ENCODE assay signal across 23 cellular contexts in genomic region chr16:16817203-16817602, GRCh38.
"Had no signal": no experiment of that assay in that cellular context is flagged by ENCODE, and none has a peak within 500 bp of the region (broad histone marks: within the 10 kb centered on the region; RNA-seq: fewer than 3 reads in every experiment).

No MANE protein-coding gene starts in this region.

- H3K27ac Mint-ChIP-seq: endodermal cell, nephron had no signal

- ATAC-seq: left lung; stimulated activated naive CD8-positive, alpha-beta T cell treated with anti-CD3 and anti-CD28 coated beads, Interleukin-15, Interleukin-2, amounts not matched to agents 100 U/mL and 50 U/mL, for 24 hours had no signal

- H3K9me3 ChIP-seq: colonic mucosa had no signal

- H3K4me3 ChIP-seq: colonic mucosa, heart left ventricle, left lung, lung, psoas muscle, tibial artery, upper lobe of left lung had no signal

- H3K36me3 ChIP-seq: colonic mucosa, heart left ventricle, left lung, tibial artery, upper lobe of left lung had no signal

- H3K4me3 Mint-ChIP-seq: endodermal cell, naive B cell, nephron had no signal

- H3K27me3 ChIP-seq: colonic mucosa, left lung, tibial artery, upper lobe of left lung had no signal

- DNase-seq: caudate nucleus; colonic mucosa; dermis blood vessel endothelial cell; effector CD4-positive, alpha-beta T cell; endodermal cell; erythroblast; foreskin melanocyte; heart left ventricle; hypothalamus; islet precursor cell; mesenchymal stem cell; midbrain; naive B cell; psoas muscle; retina; small intestine; stimulated activated CD4-positive, alpha-beta T cell treated with anti-CD3 and anti-CD28 coated beads, Interleukin-12 subunit alpha, Interleukin-12 subunit beta, amount 100 ng/mL, for 4 hours; stimulated activated naive CD8-positive, alpha-beta T cell treated with anti-CD3 and anti-CD28 coated beads, Interleukin-15, Interleukin-2, amounts not matched to agents 100 U/mL and 50 U/mL, for 24 hours; tibial artery; upper lobe of left lung had no signal

- H3K4me1 ChIP-seq: colonic mucosa, heart left ventricle, left lung, psoas muscle, tibial artery, upper lobe of left lung had no signal

- H3K27ac ChIP-seq: colonic mucosa, left lung, psoas muscle, tibial artery, upper lobe of left lung had no signal

- H3K4me1 Mint-ChIP-seq: endodermal cell, naive B cell, nephron had no signal
